1 cellular context compared by ENCODE assay signal in the genomic region with DNA sequence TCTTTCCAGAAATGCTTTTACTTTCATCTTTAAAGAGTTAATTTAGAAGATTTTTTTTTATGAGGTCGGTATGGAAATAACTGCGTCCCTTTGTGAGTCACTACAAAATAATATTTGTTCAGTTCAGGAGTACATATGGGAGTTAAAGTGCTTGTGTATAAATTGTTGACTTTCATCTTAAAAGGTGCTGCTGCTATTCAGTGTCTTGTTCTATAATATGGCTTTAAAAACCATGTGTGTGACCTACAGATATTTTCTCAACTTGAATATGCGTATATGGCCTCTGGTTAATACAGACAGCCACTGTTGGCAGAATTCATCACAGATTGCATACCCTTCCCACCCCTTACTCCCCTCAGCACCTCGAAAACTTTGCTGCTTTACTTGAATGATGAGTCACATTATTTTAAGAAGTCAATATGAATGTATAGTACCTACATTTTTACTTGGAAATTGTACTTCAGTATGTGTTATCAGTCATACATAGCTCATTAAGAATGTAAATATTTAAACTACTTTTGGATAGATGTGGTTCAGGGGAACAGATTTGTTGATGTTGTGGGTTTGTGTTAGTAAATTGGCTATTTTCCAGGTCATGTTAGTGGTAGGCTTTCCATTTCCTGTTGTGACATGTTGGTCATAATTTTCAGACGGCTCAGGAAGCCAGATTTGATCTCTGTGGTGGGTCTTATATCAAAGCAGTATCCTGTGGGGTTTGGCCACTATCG.
TF ChIP-seq lines count a peak whose summit lies in the region.

No MANE protein-coding gene starts in this region.

TF ChIP-seq in HEK293, 187 proteins besides CTCF, POLR2A, EP300 and RAD21 (continued from another document):
- TF ChIP-seq ZNF521 (tag by site-specific recombination; IDR thresholded peaks at IDR 0.05), result no peak
